Comparison of ENCODE assay signal across 7 cellular contexts in genomic region chr1:228100822-228101613, GRCh38. TPM values are rescaled to one million over a fixed set of nuclear protein-coding genes. Genes with fewer than 3 reads are reported as not detected.
A peak's percentile ranks its signal among the peaks of the same experiment; 100 is the strongest.
DNase-seq lines count a peak whose midpoint lies in the region; ATAC-seq and TF ChIP-seq lines count a peak whose summit lies in the region.

No MANE protein-coding gene starts in this region.

- no peaks in the 10 kb centered on the region for H3K9me2 ChIP-seq in DOHH2 (replicated peaks; ENCODE audit: control insufficient read depth, low read length)

- TF ChIP-seq POLR2A in GM18505 (IDR thresholded peaks at IDR 0.05; ENCODE audit: borderline replicate concordance, extremely low read depth, insufficient read depth, insufficient read length), result no peak

- ATAC-seq in GM18505 (IDR thresholded peaks at IDR 0.05; ENCODE audit: unreplicated experiment), result no peak

- in situ Hi-C loops in KBM-7 (cut with MboI; ENCODE audit: low pct_unique_long_range_greater_than_20kb, low sequenced_read_pairs), result no loop called here

- peak overlapping the region; percentile 36; the same call in 1 of the 2 replicates for H3K27ac ChIP-seq in DOHH2 (ENCODE audit: low read depth, low read length)

- H3K27me3 Mint-ChIP-seq in chondrocyte (ENCODE audit: low read depth) (no peaks in the 10 kb centered on the region), progenitor cell of endocrine pancreas (no peaks in the 10 kb centered on the region)

- no peaks in the 10 kb centered on the region for H3K9me3 ChIP-seq in DOHH2 (ENCODE audit: control insufficient read depth, insufficient read depth, low read length)

- DNase-seq in KBM-7 (peak; percentile 21), chondrocyte (ENCODE audit: low spot score) (peak; percentile 67), progenitor cell of endocrine pancreas (ENCODE audit: low spot score, unreplicated experiment) (no peak), NCI-H2196 (lab: John Stamatoyannopoulos, UW; ENCODE audit: unreplicated experiment) (no peak)
- DNase-seq in stimulated activated naive CD4-positive, alpha-beta T cell treated with Interleukin-2 at 50 U/mL for 16 hours (lab: John Stamatoyannopoulos, UW), result no peak

- peaks cover 63% of the 10 kb centered on the region for H3K36me3 ChIP-seq in DOHH2 (ENCODE audit: control insufficient read depth, low read length)

- H3K27ac Mint-ChIP-seq in chondrocyte (ENCODE audit: unreplicated experiment) (peak overlapping the region; percentile 76), progenitor cell of endocrine pancreas (peak overlapping the region; percentile 61)

- H3K4me1 Mint-ChIP-seq in chondrocyte (ENCODE audit: low read depth) (peaks cover 28% of the 10 kb centered on the region), progenitor cell of endocrine pancreas (ENCODE audit: low read depth) (peaks cover 4% of the 10 kb centered on the region)

- H3K36me3 Mint-ChIP-seq in chondrocyte (ENCODE audit: low read depth), result peaks cover 14% of the 10 kb centered on the region
- peaks cover 9% of the 10 kb centered on the region for H3K36me3 Mint-ChIP-seq in progenitor cell of endocrine pancreas (ENCODE audit: insufficient read depth)

- no peaks in the 10 kb centered on the region for H3K27me3 ChIP-seq in DOHH2 (ENCODE audit: control insufficient read depth, low read length)

- H3K79me2 ChIP-seq in DOHH2 (ENCODE audit: control insufficient read depth, low read length), result peaks cover 57% of the 10 kb centered on the region

- H4K20me1 ChIP-seq in DOHH2 (ENCODE audit: control insufficient read depth, insufficient read depth, low read depth, low read length), result peaks cover 11% of the 10 kb centered on the region; the same call in 1 of the 2 replicates

- H3K4me3 Mint-ChIP-seq in chondrocyte (ENCODE audit: unreplicated experiment), result peak overlapping the region; percentile 91
- peak overlapping the region; percentile 65 for H3K4me3 Mint-ChIP-seq in progenitor cell of endocrine pancreas (ENCODE audit: low read depth)

- peaks cover 20% of the 10 kb centered on the region for H3F3A ChIP-seq in DOHH2 (ENCODE audit: control insufficient read depth, insufficient read depth)

- peaks cover 24% of the 10 kb centered on the region for H3K4me1 ChIP-seq in DOHH2 (ENCODE audit: control insufficient read depth, low read length)

- no peaks in the 10 kb centered on the region for H3K9me3 Mint-ChIP-seq in chondrocyte (ENCODE audit: low read depth)
- H3K9me3 Mint-ChIP-seq in progenitor cell of endocrine pancreas (ENCODE audit: low read depth), result no peaks in the 10 kb centered on the region

- TF ChIP-seq CTCF in DOHH2 (IDR thresholded peaks at IDR 0.05; ENCODE audit: low read depth, low read length, poor library complexity, severe bottlenecking), result no peak
- TF ChIP-seq CTCF in chondrocyte (IDR thresholded peaks at IDR 0.05), result no peak
- TF ChIP-seq CTCF in progenitor cell of endocrine pancreas (IDR thresholded peaks at IDR 0.05; ENCODE audit: unreplicated experiment), result no peak

- H3K4me3 ChIP-seq in DOHH2 (ENCODE audit: low read length), result peak overlapping the region; percentile 93

- H3K4me2 ChIP-seq in DOHH2 (ENCODE audit: low read length), result peak overlapping the region; percentile 63

RNA-seq across cellular contexts. Expression of gene C1orf35, which starts 2.1 kb away (rescaled TPM):
- total RNA-seq in chondrocyte (12.9 to 15.1 TPM (median 13.3 TPM) in 3 replicates), progenitor cell of endocrine pancreas (20.2 and 22.4 TPM in 2 replicates)

RNA-seq across cellular contexts. Expression of gene MRPL55, which starts 8.1 kb away (rescaled TPM):
- 45.4 to 75.6 TPM (median 48.6 TPM) in 3 replicates for total RNA-seq in chondrocyte
- 50.3 and 52.3 TPM in 2 replicates for total RNA-seq in progenitor cell of endocrine pancreas

RNA-seq across cellular contexts. Expression of gene ARF1, which starts 18.5 kb away (rescaled TPM):
- total RNA-seq in chondrocyte (339 to 392 TPM (median 351 TPM) in 3 replicates), progenitor cell of endocrine pancreas (259 and 267 TPM in 2 replicates)

RNA-seq across cellular contexts. Expression of gene GUK1, which starts 39.1 kb away (rescaled TPM):
- total RNA-seq in chondrocyte (155 to 196 TPM (median 189 TPM) in 3 replicates), progenitor cell of endocrine pancreas (96.3 and 101 TPM in 2 replicates)

RNA-seq across cellular contexts. Expression of gene GJC2, which starts 48.7 kb away (rescaled TPM):
- total RNA-seq in chondrocyte (1.5 to 2.0 TPM (median 1.8 TPM) in 3 replicates), progenitor cell of endocrine pancreas (1.7 and 2.1 TPM in 2 replicates)

Comparison
In these comparisons a context has a peak if more than half of its experiments do, and no peak if none do; other contexts are left out.
1. DNase-seq: peak in KBM-7 (single experiment) and chondrocyte (single experiment); none in progenitor cell of endocrine pancreas (single experiment), stimulated activated naive CD4-positive, alpha-beta T cell treated with Interleukin-2 at 50 U/mL for 16 hours (single experiment) and NCI-H2196 (single experiment).